14 cellular contexts compared by ENCODE assay signal in the genomic region with DNA sequence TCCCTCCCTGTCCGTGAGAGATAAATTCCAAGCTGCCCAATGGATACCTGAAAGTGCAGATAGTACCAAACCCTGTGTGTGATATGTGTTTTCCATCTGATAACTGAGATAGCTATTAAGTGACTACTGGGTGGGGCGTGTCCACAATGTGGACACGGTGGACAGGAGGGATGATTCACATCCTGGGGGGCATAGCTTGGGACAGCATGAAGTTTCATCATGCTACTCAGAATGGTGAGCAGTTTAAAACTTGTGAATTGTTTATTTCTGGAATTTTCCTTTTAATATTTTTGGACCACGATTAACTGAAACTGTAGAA.
DNase-seq lines count a peak whose midpoint lies in the region; ATAC-seq, FAIRE-seq and TF ChIP-seq lines count a peak whose summit lies in the region.
"Had no signal": no experiment of that assay in that cellular context is flagged by ENCODE, and none has a peak within 500 bp of the region (broad histone marks: within the 10 kb centered on the region; RNA-seq: fewer than 3 reads in every experiment).

No MANE protein-coding gene starts in this region.

- no peaks in the 10 kb centered on the region for H3K79me2 ChIP-seq in osteoblast (ENCODE audit: insufficient read depth, low read length)

- H3K27ac ChIP-seq in osteoblast (ENCODE audit: low read depth, low read length) (peak overlapping the region; percentile 21), heart left ventricle (no peak overlapping the region)

- 75 to 92% (median 85%) methylated on average over 4 of the region's 4 CpGs for WGBS in heart left ventricle, 4 donors

- no peak overlapping the region for H2AFZ ChIP-seq in osteoblast (ENCODE audit: low read length)

- no peaks in the 10 kb centered on the region for H3K36me3 ChIP-seq in bronchial epithelial cell (ENCODE audit: control insufficient read depth, insufficient read depth, low read length)
- H3K36me3 ChIP-seq in osteoblast (ENCODE audit: insufficient read depth, low read length), result no peaks in the 10 kb centered on the region
- H3K36me3 ChIP-seq in heart left ventricle, result no peaks in the 10 kb centered on the region

- H3K9me3 ChIP-seq in osteoblast (ENCODE audit: low read depth, low read length), result no peaks in the 10 kb centered on the region
- no peaks in the 10 kb centered on the region for H3K9me3 ChIP-seq in heart left ventricle

- intact Hi-C loops in heart left ventricle (cut with DNase I), result no loop called here

- no peak for FAIRE-seq in bronchial epithelial cell (lab: Jason Lieb, UNC)

- DNase-seq in GM04504 (ENCODE audit: low read depth), result peak; percentile 5
- peak; percentile 90 for DNase-seq in NCI-H226
- DNase-seq in bronchial epithelial cell (ENCODE audit: low read depth), result peak; percentile 74
- no peak for DNase-seq in osteoblast (ENCODE audit: insufficient read length, low spot score, missing footprints)
- no peak for DNase-seq in activated CD4-positive, alpha-beta T cell treated with anti-CD3 and anti-CD28 coated beads for 48 hours
- no peak for DNase-seq in heart left ventricle
- no peak for DNase-seq in left lobe of liver (ENCODE audit: low spot score)
- DNase-seq: CD8-positive, alpha-beta memory T cell; NCI-H1436 treated with DMSO at 0.1 percent for 48 hours; NCI-H446; T-helper 1 cell had no signal

- H4K20me1 ChIP-seq in osteoblast (ENCODE audit: insufficient read depth, low read length), result no peaks in the 10 kb centered on the region

- no peak for ATAC-seq in esophagus mucosa
- no peak for ATAC-seq in heart left ventricle
- ATAC-seq in left lobe of liver, result no peak
- ATAC-seq: activated CD4-positive, CD25-positive, alpha-beta regulatory T cell treated with anti-CD3 and anti-CD28 coated beads, Interleukin-2, amount 50 U/mL, for 24 hours had no signal

- H3K4me1 ChIP-seq in osteoblast (ENCODE audit: insufficient read depth, low read length), result peaks cover 40% of the 10 kb centered on the region
- H3K4me1 ChIP-seq in heart left ventricle, result peaks cover 0 to 19% (median 7%) of the 10 kb centered on the region in 12 donors

- no peak for TF ChIP-seq POLR2A in heart left ventricle (IDR thresholded peaks at IDR 0.05)

- no peaks in the 10 kb centered on the region for H3K27me3 ChIP-seq in bronchial epithelial cell (ENCODE audit: control insufficient read depth, insufficient read depth, low read length)
- H3K27me3 ChIP-seq in osteoblast (ENCODE audit: insufficient read depth, low read length), result no peaks in the 10 kb centered on the region
- H3K27me3 ChIP-seq in heart left ventricle, result no peaks in the 10 kb centered on the region

- TF ChIP-seq CTCF in bronchial epithelial cell (IDR thresholded peaks at IDR 0.05; ENCODE audit: insufficient read depth, low read length, severe bottlenecking), result no peak
- TF ChIP-seq CTCF in osteoblast (IDR thresholded peaks at IDR 0.05; ENCODE audit: extremely low read depth, low read depth, low read length), result no peak
- TF ChIP-seq CTCF in heart left ventricle (IDR thresholded peaks at IDR 0.05), result no peak

- H3K4me2 ChIP-seq in osteoblast (ENCODE audit: insufficient read depth, low read length), result no peak overlapping the region

- H3K4me3 ChIP-seq in bronchial epithelial cell (ENCODE audit: low read depth, low read length), result no peak overlapping the region
- no peak overlapping the region for H3K4me3 ChIP-seq in osteoblast (ENCODE audit: insufficient read depth, low read length)
- no peak overlapping the region for H3K4me3 ChIP-seq in heart left ventricle
- H3K4me3 ChIP-seq: lung had no signal

Comparison
In these comparisons a context has a peak if more than half of its experiments do, and no peak if none do; other contexts are left out.
1. DNase-seq: peak in GM04504 (single experiment), NCI-H226 (single experiment) and bronchial epithelial cell (single experiment); none in osteoblast (single experiment), activated CD4-positive, alpha-beta T cell treated with anti-CD3 and anti-CD28 coated beads for 48 hours (single experiment), heart left ventricle (0 of 5) and left lobe of liver (single experiment).